Comparison of ENCODE assay signal across 10 cellular contexts in genomic region chr7:34747842-34748241, GRCh38.
A peak's percentile ranks its signal among the peaks of the same experiment; 100 is the strongest.
DNase-seq lines count a peak whose midpoint lies in the region; ATAC-seq and TF ChIP-seq lines count a peak whose summit lies in the region.
"Had no signal": no experiment of that assay in that cellular context is flagged by ENCODE, and none has a peak within 500 bp of the region (broad histone marks: within the 10 kb centered on the region; RNA-seq: fewer than 3 reads in every experiment).

No MANE protein-coding gene starts in this region.

- peak overlapping the region; percentile 35 for H3K4me2 ChIP-seq in SK-N-SH

- CTCF ChIA-PET in SK-N-SH (lab: Yijun Ruan, JAX) (no interaction called here), HEK293T (lab: Yijun Ruan, JAX) (no interaction called here)

- no peaks in the 10 kb centered on the region for H3K79me2 ChIP-seq in SK-N-SH (ENCODE audit: insufficient read depth)

- no peaks in the 10 kb centered on the region for H3K9me2 ChIP-seq in SK-N-SH

- TF ChIP-seq POLR2A in Peyer's patch (IDR thresholded peaks at IDR 0.05) = no peak

- no peak overlapping the region for H3K9ac ChIP-seq in SK-N-SH

- H3K36me3 ChIP-seq in SK-N-SH (replicated peaks in 1 of 2; ENCODE audit: control insufficient read depth in 1 of 2, insufficient read depth in 2 of 2, low read length in 1 of 2) (no peaks in the 10 kb centered on the region), Peyer's patch (no peaks in the 10 kb centered on the region)

- TF ChIP-seq RAD21 in SK-N-SH (IDR thresholded peaks at IDR 0.05; ENCODE audit: low read length) = no peak

- H3K4me1 ChIP-seq in SK-N-SH (ENCODE audit: control insufficient read depth in 1 of 2, insufficient read depth in 2 of 2, low read depth in 1 of 2, low read length in 1 of 2) (peaks cover 0 to 11% of the 10 kb centered on the region in 2 experiments; a peak in 2 of 4 replicates), Peyer's patch (no peaks in the 10 kb centered on the region)

- H4K20me1 ChIP-seq in SK-N-SH (ENCODE audit: insufficient read depth) = no peaks in the 10 kb centered on the region

- H3K27me3 ChIP-seq in SK-N-SH (ENCODE audit: insufficient read depth) = no peaks in the 10 kb centered on the region; the same call in 1 of the 2 replicates
- H3K27me3 ChIP-seq in Peyer's patch = no peaks in the 10 kb centered on the region

- POLR2A ChIA-PET in SK-N-SH (lab: Yijun Ruan, JAX) (no interaction called here), HEK293T (lab: Yijun Ruan, JAX) (no interaction called here)

- TF ChIP-seq CTCF in SK-N-SH (IDR thresholded peaks at IDR 0.05) = no peak
- TF ChIP-seq CTCF in Peyer's patch (IDR thresholded peaks at IDR 0.05) = no peak

- 26% methylated on average over 2 of the region's 2 CpGs for WGBS in SK-N-SH (ENCODE audit: low lambda C conversion rate)

- ATAC-seq in GM19324 (IDR thresholded peaks at IDR 0.05; ENCODE audit: low FRiP score, unreplicated experiment) = no peak

- TF ChIP-seq EP300 in SK-N-SH (IDR thresholded peaks at IDR 0.05; ENCODE audit: borderline replicate concordance in 1 of 2, low read depth in 1 of 2, low read length in 1 of 2) = no peak

- H3K4me3 ChIP-seq in SK-N-SH (ENCODE audit: low read depth in 2 of 2, low read length in 1 of 2) (no peak overlapping the region), Peyer's patch (no peak overlapping the region)

- peak; percentile 91 for DNase-seq in DMS153 (lab: John Stamatoyannopoulos, UW)
- DNase-seq in NCI-H1417 treated with DMSO at 0.1 percent for 48 hours (lab: John Stamatoyannopoulos, UW) = peak; percentile 30
- peak; percentile 4 for DNase-seq in SK-N-SH
- peak; percentile 26 for DNase-seq in iPS-NIHi11 (ENCODE audit: low spot score)
- no peak for DNase-seq in mesenteric fat pad (ENCODE audit: low spot score)
- no peak for DNase-seq in HEK293T (ENCODE audit: extremely low spot score)
- DNase-seq in Peyer's patch = no peak
- DNase-seq: activated naive CD4-positive, alpha-beta T cell treated with anti-CD3 and anti-CD28 coated beads for 36 hours; nephron progenitor cell had no signal

- H3K27ac ChIP-seq in SK-N-SH (ENCODE audit: low read depth in 2 of 2, low read length in 1 of 2) = no peak overlapping the region
- H3K27ac ChIP-seq in Peyer's patch = no peak overlapping the region

- H2AFZ ChIP-seq in SK-N-SH (ENCODE audit: low read depth) = no peak overlapping the region

- H3K9me3 ChIP-seq in SK-N-SH (no peaks in the 10 kb centered on the region), Peyer's patch (no peaks in the 10 kb centered on the region)

- H3F3A ChIP-seq in SK-N-SH (replicated peaks; ENCODE audit: insufficient read depth) = no peaks in the 10 kb centered on the region

TF ChIP-seq in SK-N-SH, 30 proteins besides CTCF, POLR2A, EP300 and RAD21:
- no peak for TF ChIP-seq REST (IDR thresholded peaks at IDR 0.05; ENCODE audit: low read depth, low read length)
- TF ChIP-seq TCF12 (IDR thresholded peaks at IDR 0.05) = no peak
- no peak for TF ChIP-seq RXRA (IDR thresholded peaks at IDR 0.05; ENCODE audit: borderline replicate concordance, low read depth)
- no peak for TF ChIP-seq TAF1 (IDR thresholded peaks at IDR 0.05; ENCODE audit: borderline replicate concordance, low read depth, low read length)
- TF ChIP-seq NRF1 (IDR thresholded peaks at IDR 0.05; ENCODE audit: low read depth, low read length) = no peak
- TF ChIP-seq FOXM1 (IDR thresholded peaks at IDR 0.05; ENCODE audit: low read depth) = no peak

TF ChIP-seq in HEK293T, 16 proteins besides CTCF, POLR2A, EP300 and RAD21:
- TF ChIP-seq LEF1 (IDR thresholded peaks at IDR 0.05; ENCODE audit: borderline replicate concordance) (no peak), HDGF (IDR thresholded peaks at IDR 0.05; ENCODE audit: borderline replicate concordance) (no peak), CTBP1 (IDR thresholded peaks at IDR 0.05; ENCODE audit: borderline replicate concordance) (no peak), NFRKB (IDR thresholded peaks at IDR 0.05) (no peak), ARNT (IDR thresholded peaks at IDR 0.05) (no peak)

Comparison
In these comparisons a context has a peak if more than half of its experiments do, and no peak if none do; other contexts are left out.
1. DNase-seq: peak in DMS153 (single experiment), NCI-H1417 treated with DMSO at 0.1 percent for 48 hours (single experiment), SK-N-SH (single experiment) and iPS-NIHi11 (single experiment); none in mesenteric fat pad (single experiment), HEK293T (single experiment) and Peyer's patch (0 of 3).